13 cellular contexts compared by ENCODE assay signal in the genomic region with DNA sequence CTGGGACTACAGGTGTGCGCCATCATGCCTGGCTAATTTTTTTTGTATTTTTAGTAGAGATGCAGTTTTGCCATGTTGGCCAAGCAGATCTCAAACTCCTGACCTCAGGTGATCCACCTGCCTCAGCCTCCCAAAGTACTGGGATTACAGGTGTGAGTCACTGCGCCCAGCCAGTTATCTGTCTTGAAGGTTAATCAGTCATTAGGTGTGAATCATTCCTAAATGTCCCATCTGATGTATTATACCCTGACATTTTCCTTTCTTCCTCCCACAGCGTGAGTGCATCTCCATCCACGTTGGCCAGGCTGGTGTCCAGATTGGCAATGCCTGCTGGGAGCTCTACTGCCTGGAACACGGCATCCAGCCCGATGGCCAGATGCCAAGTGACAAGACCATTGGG. TPM values are rescaled to one million over a fixed set of nuclear protein-coding genes. Genes with fewer than 3 reads are reported as not detected.
DNase-seq lines count a peak whose midpoint lies in the region; ATAC-seq and TF ChIP-seq lines count a peak whose summit lies in the region.
"Not testable (repeated sequence)": the region's sequence is repeated elsewhere in the genome, so short reads cannot be mapped to it uniquely, and the experiment has no call there.
"Had no signal": no experiment of that assay in that cellular context is flagged by ENCODE, and none has a peak within 500 bp of the region (broad histone marks: within the 10 kb centered on the region; RNA-seq: fewer than 3 reads in every experiment).

No MANE protein-coding gene starts in this region.

- CTCF ChIA-PET in AG04450 (lab: Charles Lee): interaction anchor here (1.1 kb wide), 2 partner anchors 181 to 311 kb away, joined by 3 read pairs; no protein-coding TSS in a partner anchor
- CTCF ChIA-PET in activated CD4-positive, alpha-beta T cell treated with anti-CD3 and anti-CD28 coated beads for 36 hours (lab: Charles Lee): interaction anchor here (0.9 to 2.2 kb wide), 5 partner anchors 11 to 181 kb away, joined by 3 to 9 read pairs (median 4); a partner anchor contains a TSS

- ATAC-seq in activated CD4-positive, alpha-beta T cell treated with anti-CD3 and anti-CD28 coated beads for 36 hours; upper lobe of right lung: not testable (repeated sequence)

- not testable (repeated sequence) for H3K9me2 ChIP-seq in Loucy (replicated peaks; ENCODE audit: low read depth, low read length); hepatocyte (replicated peaks; ENCODE audit: insufficient read depth)

- TF ChIP-seq CTCF in AG04450 (IDR thresholded peaks at IDR 0.05; ENCODE audit: low read depth, low read length); Loucy (conservative IDR thresholded peaks at IDR 0.05; ENCODE audit: low read length); astrocyte of the cerebellum (IDR thresholded peaks at IDR 0.05; ENCODE audit: low read depth, low read length, missing control alignments); hepatocyte (IDR thresholded peaks at IDR 0.05; ENCODE audit: poor library complexity); osteocyte (IDR thresholded peaks at IDR 0.05); upper lobe of right lung (IDR thresholded peaks at IDR 0.05): not testable (repeated sequence)

- not testable (repeated sequence) for H3K9ac ChIP-seq in Loucy (ENCODE audit: low read depth, low read length, poor library complexity, severe bottlenecking)

- not testable (repeated sequence) for DNase-seq in AG04450 (ENCODE audit: low read depth, low spot score); activated CD4-positive, alpha-beta T cell treated with anti-CD3 and anti-CD28 coated beads for 36 hours; astrocyte of the cerebellum (ENCODE audit: low read depth); epithelial cell of prostate (ENCODE audit: low read depth, low spot score); hepatocyte (ENCODE audit: low spot score); osteocyte (ENCODE audit: extremely low spot score, unreplicated experiment)
- peak; percentile 21 for DNase-seq in upper lobe of right lung

- POLR2A ChIA-PET in AG04450 (lab: Yijun Ruan, JAX): interaction anchor here (0.8 to 1.1 kb wide), 3 partner anchors 25 to 139 kb away, joined by 3 to 7 read pairs (median 5); a partner anchor contains a TSS
- POLR2A ChIA-PET in activated CD4-positive, alpha-beta T cell treated with anti-CD3 and anti-CD28 coated beads for 36 hours (lab: Charles Lee): interaction anchor here (1.1 kb wide), 1 partner anchor 54 kb away, joined by 6 read pairs; a partner anchor contains a TSS

- H3K4me2 ChIP-seq in Loucy (ENCODE audit: low read depth, low read length, poor library complexity, severe bottlenecking) (peak overlapping the region; percentile 78), hepatocyte (peak overlapping the region; percentile 39)

- peaks cover 73% of the 10 kb centered on the region for H3K79me2 ChIP-seq in Loucy (ENCODE audit: insufficient read depth, low read length)
- H3K79me2 ChIP-seq in hepatocyte: peaks cover 38% of the 10 kb centered on the region

- H3K27ac Mint-ChIP-seq in activated CD4-positive, alpha-beta T cell treated with anti-CD3 and anti-CD28 coated beads for 36 hours: not testable (repeated sequence)
- H3K27ac Mint-ChIP-seq in osteocyte (ENCODE audit: unreplicated experiment): peak overlapping the region; percentile 97

- H3K4me3 Mint-ChIP-seq in activated CD4-positive, alpha-beta T cell treated with anti-CD3 and anti-CD28 coated beads for 36 hours: peak overlapping the region; percentile 26
- H3K4me3 Mint-ChIP-seq in osteocyte (ENCODE audit: unreplicated experiment): not testable (repeated sequence)

- H3K27me3 Mint-ChIP-seq in activated CD4-positive, alpha-beta T cell treated with anti-CD3 and anti-CD28 coated beads for 36 hours; osteocyte (ENCODE audit: unreplicated experiment): not testable (repeated sequence)

- H3K27ac ChIP-seq in AG04450 (ENCODE audit: low read depth, low read length); upper lobe of right lung: not testable (repeated sequence)
- peak overlapping the region; percentile 100 for H3K27ac ChIP-seq in epithelial cell of prostate
- peak overlapping the region; percentile 99 for H3K27ac ChIP-seq in hepatocyte

- H4K20me1 ChIP-seq in Loucy (ENCODE audit: insufficient read depth, low read length, poor library complexity, severe bottlenecking) (peaks cover 41% of the 10 kb centered on the region), hepatocyte (ENCODE audit: insufficient read depth, poor library complexity, severe bottlenecking) (peaks cover 31% of the 10 kb centered on the region)

- not testable (repeated sequence) for H3K27me3 ChIP-seq in AG04450 (ENCODE audit: control insufficient read depth, insufficient read depth, low read length); Loucy (ENCODE audit: insufficient read depth, low read length, poor library complexity, severe bottlenecking); hepatocyte; upper lobe of right lung

- WGBS in hepatocyte (ENCODE audit: low lambda C conversion rate, missing lambda C conversion rate): 91% methylated on average over 6 of the region's 6 CpGs

- peaks cover 67% of the 10 kb centered on the region for H3K36me3 Mint-ChIP-seq in activated CD4-positive, alpha-beta T cell treated with anti-CD3 and anti-CD28 coated beads for 36 hours (ENCODE audit: low read depth)
- H3K36me3 Mint-ChIP-seq in osteocyte (ENCODE audit: unreplicated experiment): peaks cover 33% of the 10 kb centered on the region

- H3K9me3 Mint-ChIP-seq in activated CD4-positive, alpha-beta T cell treated with anti-CD3 and anti-CD28 coated beads for 36 hours (ENCODE audit: low read depth); osteocyte (ENCODE audit: unreplicated experiment): not testable (repeated sequence)

- H2AFZ ChIP-seq in Loucy (ENCODE audit: low read length); hepatocyte: not testable (repeated sequence)

- H3K4me3 ChIP-seq in AG04450 (ENCODE audit: low read depth, low read length) (peak overlapping the region; percentile 37), Loucy (ENCODE audit: low read length, poor library complexity, severe bottlenecking) (peak overlapping the region; percentile 97), astrocyte of the cerebellum (ENCODE audit: low read depth, low read length) (peak overlapping the region; percentile 94)
- not testable (repeated sequence) for H3K4me3 ChIP-seq in hepatocyte, upper lobe of right lung

- in situ Hi-C loops in astrocyte of the cerebellum (cut with HindIII; ENCODE audit: low sequenced_read_pairs): loop anchor here (5.0 kb wide), 3 partner anchors 37 to 98 kb away; a partner anchor contains a TSS

- H3K36me3 ChIP-seq in Loucy (ENCODE audit: insufficient read depth, low read length) (peaks cover 43% of the 10 kb centered on the region), upper lobe of right lung (peaks cover 44% of the 10 kb centered on the region)
- H3K36me3 ChIP-seq in hepatocyte (replicated peaks; ENCODE audit: insufficient read depth, low read depth): not testable (repeated sequence)

- intact Hi-C loops in activated CD4-positive, alpha-beta T cell treated with anti-CD3 and anti-CD28 coated beads for 36 hours (cut with DNase I, micrococcal nuclease): loop anchor here in 1 of 2 experiments (10.0 kb wide), 2 partner anchors 134 to 476 kb away; a partner anchor contains a TSS
- intact Hi-C loops in upper lobe of right lung (cut with DNase I): not testable (repeated sequence)

- peaks cover 25% of the 10 kb centered on the region for H3K4me1 ChIP-seq in Loucy (ENCODE audit: insufficient read depth, low read length, poor library complexity, severe bottlenecking)
- H3K4me1 ChIP-seq in hepatocyte (ENCODE audit: insufficient read depth): peaks cover 12% of the 10 kb centered on the region
- H3K4me1 ChIP-seq in upper lobe of right lung: peaks cover 21% of the 10 kb centered on the region

- H3K9me3 ChIP-seq in AG04450 (ENCODE audit: control insufficient read depth, insufficient read depth, low read length): peaks cover 12% of the 10 kb centered on the region
- H3K9me3 ChIP-seq in Loucy (ENCODE audit: insufficient read depth, low read depth, low read length); hepatocyte (ENCODE audit: low read depth); upper lobe of right lung: not testable (repeated sequence)

- peaks cover 36% of the 10 kb centered on the region for H3K4me1 Mint-ChIP-seq in activated CD4-positive, alpha-beta T cell treated with anti-CD3 and anti-CD28 coated beads for 36 hours
- H3K4me1 Mint-ChIP-seq in osteocyte (ENCODE audit: unreplicated experiment): peaks cover 35% of the 10 kb centered on the region

- H3F3A ChIP-seq in Loucy (ENCODE audit: low read depth): peaks cover 10% of the 10 kb centered on the region; the same call in 1 of the 2 replicates

RNA-seq across cellular contexts. Expression of a gene that starts 4.3 kb away (rescaled TPM):
- polyA plus RNA-seq in AG04450 (2011; rRNA removed) (947 and 1,207 TPM in 2 replicates), hepatocyte (198 and 252 TPM in 2 replicates)
- polyA minus RNA-seq in AG04450 (2011; rRNA and poly(A)+ RNA removed): 1,413 and 1,753 TPM in 2 replicates
- total RNA-seq in activated CD4-positive, alpha-beta T cell treated with anti-CD3 and anti-CD28 coated beads for 36 hours: 100 to 1,000 TPM; 276 to 338 TPM
- total RNA-seq in hepatocyte (422 and 528 TPM in 2 replicates), osteocyte (136 and 142 TPM in 2 replicates), upper lobe of right lung (113 TPM)

RNA-seq across cellular contexts. Expression of a gene that starts 25.8 kb away (rescaled TPM):
- polyA plus RNA-seq in AG04450 (2011; rRNA removed) (not detected in 2 replicates), hepatocyte (1.3 and 1.7 TPM in 2 replicates)
- polyA minus RNA-seq in AG04450 (2011; rRNA and poly(A)+ RNA removed): not detected in 2 replicates
- not detected for total RNA-seq in activated CD4-positive, alpha-beta T cell treated with anti-CD3 and anti-CD28 coated beads for 36 hours
- total RNA-seq in hepatocyte (0.70 and 1.1 TPM in 2 replicates), osteocyte (not detected in 2 replicates), upper lobe of right lung (not detected)
- total RNA-seq: CD8-positive, alpha-beta T cell; HT-29; natural killer cell; OCI-LY7; T-helper 1 cell treated with Interleukin-12 subunit alpha and Interleukin-12 subunit beta and Interleukin-4 antibody, amounts not matched to agents 30 ng/mL and 1 ng/mL, for 36 hours had no signal

RNA-seq across cellular contexts. Expression of a gene that starts 53.9 kb away (rescaled TPM):
- polyA plus RNA-seq in AG04450 (2011; rRNA removed) (7.6 and 10.3 TPM in 2 replicates), hepatocyte (8.0 and 12.5 TPM in 2 replicates)
- polyA minus RNA-seq in AG04450 (2011; rRNA and poly(A)+ RNA removed): 13.7 and 15.9 TPM in 2 replicates
- total RNA-seq in activated CD4-positive, alpha-beta T cell treated with anti-CD3 and anti-CD28 coated beads for 36 hours: 10 to 100 TPM; 64.5 to 84.3 TPM
- total RNA-seq in hepatocyte (3.4 and 4.1 TPM in 2 replicates), osteocyte (8.0 and 9.6 TPM in 2 replicates), upper lobe of right lung (0.96 TPM)
